ENCODE assay signal across 8 cellular contexts in genomic region chr1:148522561-148523204, GRCh38. TPM values are rescaled to one million over a fixed set of nuclear protein-coding genes. Genes with fewer than 3 reads are reported as not detected.
DNase-seq lines count a peak whose midpoint lies in the region; ATAC-seq and TF ChIP-seq lines count a peak whose summit lies in the region.
"Not testable (repeated sequence)": the region's sequence is repeated elsewhere in the genome, so short reads cannot be mapped to it uniquely, and the experiment has no call there.

No MANE protein-coding gene starts in this region.

- not testable (repeated sequence) for TF ChIP-seq RAD21 in neural cell (conservative IDR thresholded peaks at IDR 0.05)

- ATAC-seq in stimulated activated naive B cell treated with anti-CD40 and anti-IgM and Interleukin-4, amounts not matched to agents 10 μg/mL and 1 μg/mL and 100 μg/mL, for 72 hours (replicated peaks) = peak; percentile 79 to 85

- not testable (repeated sequence) for TF ChIP-seq EP300 in neural cell (conservative IDR thresholded peaks at IDR 0.05; ENCODE audit: poor library complexity, severe bottlenecking)

- peaks cover 2 to 10% of the 10 kb centered on the region in 2 donors for H3K36me3 Mint-ChIP-seq in stimulated activated naive B cell treated with anti-CD40 and anti-IgM and Interleukin-4, amounts not matched to agents 10 μg/mL and 1 μg/mL and 100 μg/mL, for 72 hours

- not testable (repeated sequence) for H3K9me3 Mint-ChIP-seq in stimulated activated naive B cell treated with anti-CD40 and anti-IgM and Interleukin-4, amounts not matched to agents 10 μg/mL and 1 μg/mL and 100 μg/mL, for 72 hours

- peaks cover 8 to 11% of the 10 kb centered on the region in 2 donors for H3K4me1 Mint-ChIP-seq in stimulated activated naive B cell treated with anti-CD40 and anti-IgM and Interleukin-4, amounts not matched to agents 10 μg/mL and 1 μg/mL and 100 μg/mL, for 72 hours

- not testable (repeated sequence) for H3K27me3 ChIP-seq in GM23248 (replicated peaks; ENCODE audit: insufficient read depth); neural cell (ENCODE audit: insufficient read depth, low read depth, low read length)

- peak overlapping the region; percentile 59 for H3K4me3 ChIP-seq in GM23248
- peak overlapping the region; percentile 47 for H3K4me3 ChIP-seq in LNCaP clone FGC (ENCODE audit: low read depth, low read length)
- H3K4me3 ChIP-seq in neural cell (ENCODE audit: low read length) = peak overlapping the region; percentile 60

- H3K27ac ChIP-seq in GM23248 = peak overlapping the region; percentile 52; the same call in 1 of the 2 replicates
- H3K27ac ChIP-seq in neural cell (ENCODE audit: low read length) = peak overlapping the region; percentile 67

- DNase-seq in Daoy (ENCODE audit: low read depth) = peak; percentile 98
- DNase-seq in GM23248 = peak; percentile 94
- peak; percentile 98 for DNase-seq in LNCaP clone FGC (ENCODE audit: low read depth)
- DNase-seq in SHP77 treated with DMSO at 0.1 percent for 48 hours (lab: John Stamatoyannopoulos, UW) = peak; percentile 100
- DNase-seq in activated effector memory CD4-positive, alpha-beta T cell treated with Interleukin-2 at 50 U/mL for 16 hours = peak; percentile 74
- peak; percentile 98 for DNase-seq in fibroblast of the conjunctiva (ENCODE audit: low read depth)
- DNase-seq in stimulated activated naive B cell treated with anti-CD40 and anti-IgM and Interleukin-4, amounts not matched to agents 10 μg/mL and 1 μg/mL and 100 μg/mL, for 72 hours = peak; percentile 93

- H2AFZ ChIP-seq in GM23248 = 0 out of 2 replicates have a peak overlapping the region, but pooled peaks have one; percentile 30
- H2AFZ ChIP-seq in neural cell (ENCODE audit: low read depth, low read length) = not testable (repeated sequence)

- not testable (repeated sequence) for H3K36me3 ChIP-seq in GM23248 (ENCODE audit: low read depth); neural cell (ENCODE audit: insufficient read depth, low read length)

- not testable (repeated sequence) for H3F3A ChIP-seq in GM23248 (ENCODE audit: insufficient read depth); neural cell (ENCODE audit: insufficient read depth, low read length, poor library complexity, severe bottlenecking)

- peak overlapping the region; percentile 78 to 81 for H3K4me3 Mint-ChIP-seq in stimulated activated naive B cell treated with anti-CD40 and anti-IgM and Interleukin-4, amounts not matched to agents 10 μg/mL and 1 μg/mL and 100 μg/mL, for 72 hours

- not testable (repeated sequence) for H3K27me3 Mint-ChIP-seq in stimulated activated naive B cell treated with anti-CD40 and anti-IgM and Interleukin-4, amounts not matched to agents 10 μg/mL and 1 μg/mL and 100 μg/mL, for 72 hours

- H3K27ac Mint-ChIP-seq in stimulated activated naive B cell treated with anti-CD40 and anti-IgM and Interleukin-4, amounts not matched to agents 10 μg/mL and 1 μg/mL and 100 μg/mL, for 72 hours = peak overlapping the region; percentile 98

- H3K4me1 ChIP-seq in GM23248 (ENCODE audit: insufficient read depth) = not testable (repeated sequence)

- not testable (repeated sequence) for H3K9me3 ChIP-seq in GM23248 (ENCODE audit: low read depth); neural cell (ENCODE audit: low read length)

- H3K4me2 ChIP-seq in GM23248 (ENCODE audit: unreplicated experiment) = peak overlapping the region; percentile 46
- H3K4me2 ChIP-seq in neural cell (ENCODE audit: low read length) = not testable (repeated sequence)

- H3K9ac ChIP-seq in GM23248 (peak overlapping the region; percentile 54), neural cell (ENCODE audit: low read length) (peak overlapping the region; percentile 45)

- not testable (repeated sequence) for H4K20me1 ChIP-seq in GM23248 (ENCODE audit: insufficient read depth); neural cell (ENCODE audit: insufficient read depth)

- TF ChIP-seq CTCF in LNCaP clone FGC (IDR thresholded peaks at IDR 0.05; ENCODE audit: control insufficient read depth, extremely low read depth, insufficient read depth); neural cell (IDR thresholded peaks at IDR 0.05; ENCODE audit: poor library complexity, severe bottlenecking): not testable (repeated sequence)

- H3K79me2 ChIP-seq in GM23248 (ENCODE audit: insufficient read depth); neural cell (replicated peaks; ENCODE audit: insufficient read depth, low read length): not testable (repeated sequence)

- in situ Hi-C loops in GM23248 (cut with MboI) = not testable (repeated sequence)

- WGBS in GM23248 (ENCODE audit: low coverage in 1 of 2, low lambda C conversion rate in 2 of 2, missing lambda C conversion rate in 2 of 2), 2 experiments = 0% methylated on average over 26 to 29 of the region's 30 CpGs

- not testable (repeated sequence) for H3K9me2 ChIP-seq in GM23248 (ENCODE audit: insufficient read depth); neural cell (ENCODE audit: insufficient read depth, low read length)

TF ChIP-seq in neural cell, 6 proteins besides CTCF, POLR2A, EP300 and RAD21:
- peak; percentile 97 for TF ChIP-seq POLR2AphosphoS5 (IDR thresholded peaks at IDR 0.05)
- peak; percentile 15 for TF ChIP-seq SMC3 (conservative IDR thresholded peaks at IDR 0.05; ENCODE audit: poor library complexity)
TF ChIP-seq in neural cell: peak in this region for 2; not testable (repeated sequence) for 4.

RNA-seq across cellular contexts. Expression of gene PPIAL4G, which starts 39.6 kb away (rescaled TPM):
- not detected in 2 replicates for total RNA-seq in Daoy (2014; rRNA removed; shearing (Covaris generic))
- total RNA-seq in GM23248 (2014; rRNA removed; shearing (Covaris generic)) = not detected in 2 replicates
- polyA plus RNA-seq in GM23248 (2016; fragmentation: Nextera tagmentation; extraction: Ambion mirVana) = not detected in 2 replicates
- not detected in 2 replicates for polyA plus RNA-seq in neural cell
- polyA minus RNA-seq in neural cell = 0.24 and 0.35 TPM in 2 replicates

Comparison
In these comparisons a context has a peak if more than half of its experiments do, and no peak if none do; other contexts are left out.
1. Peak in every context shown above with its lines: DNase-seq, ATAC-seq, H3K4me3 ChIP-seq and H3K27ac ChIP-seq.